Comparison of ENCODE assay signal across 19 cellular contexts in the genomic region with DNA sequence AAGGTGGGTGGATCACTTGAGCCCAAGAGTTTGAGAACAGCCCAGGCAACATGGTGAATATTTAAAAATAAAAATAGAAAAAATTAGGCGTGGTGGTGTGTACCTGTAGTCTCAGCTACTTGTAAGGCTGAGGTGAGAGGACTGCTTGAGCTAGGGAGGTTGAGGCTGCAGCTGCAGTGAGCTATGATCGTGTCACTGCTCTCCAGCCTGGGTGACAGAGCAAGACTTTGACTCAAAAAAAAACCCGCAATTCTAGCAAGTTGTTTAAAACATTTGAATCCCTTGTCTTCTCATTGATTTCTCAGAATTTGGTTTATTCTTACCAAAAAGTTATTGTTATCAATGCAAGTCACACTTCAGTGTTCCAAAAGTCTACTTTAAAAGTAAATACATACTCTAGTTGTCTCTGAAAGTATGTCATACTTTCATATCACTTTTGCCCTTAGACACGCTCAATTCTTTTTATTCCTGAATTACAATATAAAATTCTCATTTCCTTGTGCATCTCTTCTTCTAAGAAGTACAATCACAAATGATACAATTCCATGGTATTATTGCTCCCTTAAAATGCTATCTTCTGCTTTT. TPM values are rescaled to one million over a fixed set of nuclear protein-coding genes. Genes with fewer than 3 reads are reported as not detected.
DNase-seq lines count a peak whose midpoint lies in the region; ATAC-seq lines count a peak whose summit lies in the region.
"Had no signal": no experiment of that assay in that cellular context is flagged by ENCODE, and none has a peak within 500 bp of the region (broad histone marks: within the 10 kb centered on the region; RNA-seq: fewer than 3 reads in every experiment).

No MANE protein-coding gene starts in this region.

- ATAC-seq in HG02885 (IDR thresholded peaks at IDR 0.05; ENCODE audit: poor library complexity, unreplicated experiment): peak; percentile 39
- ATAC-seq in activated naive CD8-positive, alpha-beta T cell treated with anti-CD3 and anti-CD28 coated beads, Interleukin-2, amount 50 U/mL, for 24 hours: peak; percentile 72
- ATAC-seq in stimulated activated effector memory CD8-positive, alpha-beta T cell treated with anti-CD3 and anti-CD28 coated beads, Interleukin-12 subunit alpha, Interleukin-12 subunit beta, amount 100 ng/mL, for 72 hours: peak; percentile 88
- no peak for ATAC-seq in sciatic nerve
- ATAC-seq: esophagus mucosa, Panc1 had no signal

- H3K9me3 Mint-ChIP-seq in activated naive CD4-positive, alpha-beta T cell treated with anti-CD3 and anti-CD28 coated beads for 36 hours: no peaks in the 10 kb centered on the region
- H3K9me3 Mint-ChIP-seq in activated naive CD8-positive, alpha-beta T cell treated with anti-CD3 and anti-CD28 coated beads, Interleukin-2, amount 50 U/mL, for 24 hours: no peaks in the 10 kb centered on the region
- H3K9me3 Mint-ChIP-seq in stimulated activated effector memory CD8-positive, alpha-beta T cell treated with anti-CD3 and anti-CD28 coated beads, Interleukin-12 subunit alpha, Interleukin-12 subunit beta, amount 100 ng/mL, for 72 hours: peaks cover 6% of the 10 kb centered on the region
- H3K9me3 Mint-ChIP-seq: HFFc6 had no signal

- H3K27me3 Mint-ChIP-seq in activated naive CD4-positive, alpha-beta T cell treated with anti-CD3 and anti-CD28 coated beads for 36 hours (ENCODE audit: low read depth): no peaks in the 10 kb centered on the region
- no peaks in the 10 kb centered on the region for H3K27me3 Mint-ChIP-seq in activated naive CD8-positive, alpha-beta T cell treated with anti-CD3 and anti-CD28 coated beads, Interleukin-2, amount 50 U/mL, for 24 hours
- H3K27me3 Mint-ChIP-seq: progenitor cell of endocrine pancreas had no signal

- peaks cover 22% of the 10 kb centered on the region for H3K36me3 Mint-ChIP-seq in activated naive CD4-positive, alpha-beta T cell treated with anti-CD3 and anti-CD28 coated beads for 36 hours (ENCODE audit: low read depth)
- peaks cover 39% of the 10 kb centered on the region for H3K36me3 Mint-ChIP-seq in activated naive CD8-positive, alpha-beta T cell treated with anti-CD3 and anti-CD28 coated beads, Interleukin-2, amount 50 U/mL, for 24 hours (ENCODE audit: low read depth)
- peaks cover 100% of the 10 kb centered on the region for H3K36me3 Mint-ChIP-seq in stimulated activated effector memory CD8-positive, alpha-beta T cell treated with anti-CD3 and anti-CD28 coated beads, Interleukin-12 subunit alpha, Interleukin-12 subunit beta, amount 100 ng/mL, for 72 hours

- peaks cover 90% of the 10 kb centered on the region for H3K4me1 Mint-ChIP-seq in activated naive CD4-positive, alpha-beta T cell treated with anti-CD3 and anti-CD28 coated beads for 36 hours (ENCODE audit: low read depth)
- peaks cover 94% of the 10 kb centered on the region for H3K4me1 Mint-ChIP-seq in activated naive CD8-positive, alpha-beta T cell treated with anti-CD3 and anti-CD28 coated beads, Interleukin-2, amount 50 U/mL, for 24 hours
- H3K4me1 Mint-ChIP-seq in stimulated activated effector memory CD8-positive, alpha-beta T cell treated with anti-CD3 and anti-CD28 coated beads, Interleukin-12 subunit alpha, Interleukin-12 subunit beta, amount 100 ng/mL, for 72 hours: peaks cover 63% of the 10 kb centered on the region

- H3K4me3 Mint-ChIP-seq in activated naive CD4-positive, alpha-beta T cell treated with anti-CD3 and anti-CD28 coated beads for 36 hours: no peak overlapping the region
- no peak overlapping the region for H3K4me3 Mint-ChIP-seq in activated naive CD8-positive, alpha-beta T cell treated with anti-CD3 and anti-CD28 coated beads, Interleukin-2, amount 50 U/mL, for 24 hours
- peak overlapping the region; percentile 60 for H3K4me3 Mint-ChIP-seq in stimulated activated effector memory CD8-positive, alpha-beta T cell treated with anti-CD3 and anti-CD28 coated beads, Interleukin-12 subunit alpha, Interleukin-12 subunit beta, amount 100 ng/mL, for 72 hours
- H3K4me3 Mint-ChIP-seq: HFFc6, nephron progenitor cell had no signal

- CTCF ChIA-PET in activated naive CD4-positive, alpha-beta T cell treated with anti-CD3 and anti-CD28 coated beads for 36 hours (lab: Charles Lee): interaction anchor here (0.6 kb wide), 1 partner anchor 44 kb away, joined by 3 read pairs; no protein-coding TSS in a partner anchor

- peak; percentile 63 for DNase-seq in activated naive CD4-positive, alpha-beta T cell treated with anti-CD3 and anti-CD28 coated beads for 36 hours
- DNase-seq in activated naive CD4-positive, alpha-beta T cell (lab: John Stamatoyannopoulos, UW): no peak
- DNase-seq in activated naive CD8-positive, alpha-beta T cell treated with anti-CD3 and anti-CD28 coated beads, Interleukin-2, amount 50 U/mL, for 24 hours: no peak
- DNase-seq in stimulated activated effector memory CD8-positive, alpha-beta T cell treated with anti-CD3 and anti-CD28 coated beads, Interleukin-12 subunit alpha, Interleukin-12 subunit beta, amount 100 ng/mL, for 72 hours (ENCODE audit: low spot score in 2 of 2): no peak
- no peak for DNase-seq in sciatic nerve (ENCODE audit: low spot score)
- no peak for DNase-seq in iPS-NIHi11 (ENCODE audit: low spot score)
- DNase-seq in activated effector memory CD4-positive, alpha-beta T cell treated with Interleukin-2 at 50 U/mL for 16 hours: no peak
- DNase-seq: HFFc6; KBM-7; NCI-H1930; NCI-H345; nephron progenitor cell; SJCRH30; stimulated activated CD8-positive, alpha-beta memory T cell treated with anti-CD3 and anti-CD28 coated beads, Interleukin-4, amount 100 ng/mL, for 48 hours; thyroid gland had no signal

- peak overlapping the region; percentile 66 for H3K27ac Mint-ChIP-seq in activated naive CD4-positive, alpha-beta T cell treated with anti-CD3 and anti-CD28 coated beads for 36 hours
- peak overlapping the region; percentile 32 for H3K27ac Mint-ChIP-seq in activated naive CD8-positive, alpha-beta T cell treated with anti-CD3 and anti-CD28 coated beads, Interleukin-2, amount 50 U/mL, for 24 hours
- peak overlapping the region; percentile 63 for H3K27ac Mint-ChIP-seq in stimulated activated effector memory CD8-positive, alpha-beta T cell treated with anti-CD3 and anti-CD28 coated beads, Interleukin-12 subunit alpha, Interleukin-12 subunit beta, amount 100 ng/mL, for 72 hours
- H3K27ac Mint-ChIP-seq: HFFc6, nephron progenitor cell, progenitor cell of endocrine pancreas had no signal

- intact Hi-C loops in activated naive CD4-positive, alpha-beta T cell treated with anti-CD3 and anti-CD28 coated beads for 36 hours (cut with micrococcal nuclease): loop anchor here (1.0 to 10.0 kb wide), 2 partner anchors 8 to 416 kb away; a partner anchor contains a TSS
- intact Hi-C loops in sciatic nerve (cut with DNase I): no loop called here

RNA-seq across cellular contexts. Expression of a gene that starts 6.3 kb away (rescaled TPM):
- total RNA-seq in activated naive CD4-positive, alpha-beta T cell treated with anti-CD3 and anti-CD28 coated beads for 36 hours: 10 to 100 TPM; 29.4 to 33.5 TPM
- 63.6 TPM for total RNA-seq in sciatic nerve
